Comparison of ENCODE assay signal across 12 cellular contexts in the genomic region with DNA sequence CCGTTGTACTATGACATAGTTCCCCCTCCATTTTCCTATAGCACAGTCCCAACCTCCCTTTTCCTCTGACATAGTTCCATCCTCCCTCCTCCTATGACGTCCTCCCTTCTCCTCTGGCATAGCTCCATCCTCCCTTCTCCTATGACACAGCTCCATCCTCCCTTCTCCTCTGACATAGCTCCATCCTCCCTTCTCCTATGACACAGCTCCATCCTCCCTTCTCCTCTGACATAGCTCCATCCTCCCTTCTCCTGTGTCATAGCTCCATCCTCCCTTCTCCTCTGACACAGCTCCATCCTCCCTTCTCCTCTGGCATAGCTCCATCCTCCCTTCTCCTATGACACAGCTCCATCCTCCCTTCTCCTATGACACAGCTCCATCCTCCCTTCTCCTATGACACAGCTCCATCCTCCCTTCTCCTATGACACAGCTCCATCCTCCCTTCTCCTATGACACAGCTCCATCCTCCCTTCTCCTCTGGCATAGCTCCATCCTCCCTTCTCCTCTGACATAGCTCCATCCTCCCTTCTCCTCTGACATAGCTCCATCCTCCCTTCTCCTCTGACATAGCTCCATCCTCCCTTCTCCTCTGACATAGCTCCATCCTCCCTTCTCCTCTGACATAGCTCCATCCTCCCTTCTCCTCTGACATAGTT. TPM values are rescaled to one million over a fixed set of nuclear protein-coding genes. Genes with fewer than 3 reads are reported as not detected.
DNase-seq lines count a peak whose midpoint lies in the region; ATAC-seq, FAIRE-seq and TF ChIP-seq lines count a peak whose summit lies in the region.
"Not testable (repeated sequence)": the region's sequence is repeated elsewhere in the genome, so short reads cannot be mapped to it uniquely, and the experiment has no call there.
"Had no signal": no experiment of that assay in that cellular context is flagged by ENCODE, and none has a peak within 500 bp of the region (broad histone marks: within the 10 kb centered on the region; RNA-seq: fewer than 3 reads in every experiment).

No MANE protein-coding gene starts in this region.

- not testable (repeated sequence) for H3K27me3 ChIP-seq in CD4-positive, CD25-positive, alpha-beta regulatory T cell (ENCODE audit: control insufficient read depth, insufficient read depth, low read length)

- FAIRE-seq in HTR-8/SVneo (lab: Jason Lieb, UNC), result peak; percentile 4

- H3K9me3 ChIP-seq in CD4-positive, CD25-positive, alpha-beta regulatory T cell (ENCODE audit: control insufficient read depth in 2 of 2, low read length in 2 of 2), result peaks cover 10 to 18% of the 10 kb centered on the region in 2 experiments
- not testable (repeated sequence) for H3K9me3 ChIP-seq in T-helper 17 cell (ENCODE audit: control insufficient read depth, low read length, poor library complexity, severe bottlenecking)

- peaks cover 13% of the 10 kb centered on the region for H3K4me1 ChIP-seq in CD4-positive, CD25-positive, alpha-beta regulatory T cell (ENCODE audit: control insufficient read depth, insufficient read depth, low read length, poor library complexity, severe bottlenecking)

- H3K27ac Mint-ChIP-seq in CD4-positive, CD25-positive, alpha-beta regulatory T cell, result peak overlapping the region in 2 of 3 donors; percentile 51 to 63
- peak overlapping the region; percentile 69 for H3K27ac Mint-ChIP-seq in T-helper 17 cell
- peak overlapping the region; percentile 48 for H3K27ac Mint-ChIP-seq in stimulated activated effector memory CD8-positive, alpha-beta T cell treated with anti-CD3 and anti-CD28 coated beads, Interleukin-12 subunit alpha, Interleukin-12 subunit beta, amount 100 ng/mL, for 72 hours

- H3K9me3 Mint-ChIP-seq in CD4-positive, CD25-positive, alpha-beta regulatory T cell, result peaks cover 0 to 15% (median 6%) of the 10 kb centered on the region in 7 donors
- H3K9me3 Mint-ChIP-seq in stimulated activated effector memory CD8-positive, alpha-beta T cell treated with anti-CD3 and anti-CD28 coated beads, Interleukin-12 subunit alpha, Interleukin-12 subunit beta, amount 100 ng/mL, for 72 hours, result not testable (repeated sequence)

- H3K27me3 Mint-ChIP-seq in CD4-positive, CD25-positive, alpha-beta regulatory T cell; T-helper 17 cell: not testable (repeated sequence)

- DNase-seq in CD4-positive, CD25-positive, alpha-beta regulatory T cell; HTR-8/SVneo (ENCODE audit: insufficient read length, low spot score); T-helper 17 cell; stimulated activated effector memory CD8-positive, alpha-beta T cell treated with anti-CD3 and anti-CD28 coated beads, Interleukin-12 subunit alpha, Interleukin-12 subunit beta, amount 100 ng/mL, for 72 hours (ENCODE audit: low spot score in 2 of 2): not testable (repeated sequence)
- peak; percentile 56 for DNase-seq in amniotic epithelial cell (ENCODE audit: low read depth)
- peak; percentile 56 for DNase-seq in fibroblast of mammary gland (ENCODE audit: low read depth)

- ATAC-seq in CD4-positive, CD25-positive, alpha-beta regulatory T cell (ENCODE audit: low read depth in 2 of 2); T-helper 17 cell; stimulated activated effector memory CD8-positive, alpha-beta T cell treated with anti-CD3 and anti-CD28 coated beads, Interleukin-12 subunit alpha, Interleukin-12 subunit beta, amount 100 ng/mL, for 72 hours: not testable (repeated sequence)

- peaks cover 40% of the 10 kb centered on the region for H3K36me3 ChIP-seq in CD4-positive, CD25-positive, alpha-beta regulatory T cell (ENCODE audit: control insufficient read depth, insufficient read depth, low read length)

- peaks cover 0 to 39% (median 22%) of the 10 kb centered on the region in 4 donors for H3K4me1 Mint-ChIP-seq in CD4-positive, CD25-positive, alpha-beta regulatory T cell
- H3K4me1 Mint-ChIP-seq in T-helper 17 cell, result peaks cover 18% of the 10 kb centered on the region
- H3K4me1 Mint-ChIP-seq in stimulated activated effector memory CD8-positive, alpha-beta T cell treated with anti-CD3 and anti-CD28 coated beads, Interleukin-12 subunit alpha, Interleukin-12 subunit beta, amount 100 ng/mL, for 72 hours, result peaks cover 26% of the 10 kb centered on the region

- TF ChIP-seq CTCF in fibroblast of mammary gland (conservative IDR thresholded peaks at IDR 0.05; ENCODE audit: control insufficient read depth, insufficient read depth, low read depth, low read length), result not testable (repeated sequence)

- not testable (repeated sequence) for H3K27ac ChIP-seq in CD4-positive, CD25-positive, alpha-beta regulatory T cell (ENCODE audit: insufficient read depth, low read length, poor library complexity, severe bottlenecking)

- H3K4me3 Mint-ChIP-seq in CD4-positive, CD25-positive, alpha-beta regulatory T cell, result peak overlapping the region in 1 of 4 donors; percentile 32
- not testable (repeated sequence) for H3K4me3 Mint-ChIP-seq in T-helper 17 cell; stimulated activated effector memory CD8-positive, alpha-beta T cell treated with anti-CD3 and anti-CD28 coated beads, Interleukin-12 subunit alpha, Interleukin-12 subunit beta, amount 100 ng/mL, for 72 hours

- H3K4me3 ChIP-seq in CD4-positive, CD25-positive, alpha-beta regulatory T cell (ENCODE audit: low read depth, low read length); fibroblast of mammary gland (ENCODE audit: control insufficient read depth, low read depth, low read length): not testable (repeated sequence)

- H3K36me3 Mint-ChIP-seq in CD4-positive, CD25-positive, alpha-beta regulatory T cell, result peaks cover 24% of the 10 kb centered on the region
- H3K36me3 Mint-ChIP-seq in T-helper 17 cell (ENCODE audit: low read depth), result not testable (repeated sequence)
- peaks cover 89% of the 10 kb centered on the region for H3K36me3 Mint-ChIP-seq in stimulated activated effector memory CD8-positive, alpha-beta T cell treated with anti-CD3 and anti-CD28 coated beads, Interleukin-12 subunit alpha, Interleukin-12 subunit beta, amount 100 ng/mL, for 72 hours

RNA-seq across cellular contexts. Expression of gene LIME1, which starts 13.4 kb away (rescaled TPM):
- total RNA-seq in CD4-positive, CD25-positive, alpha-beta regulatory T cell, result 237 TPM
- 100 to 1,000 TPM; 338 to 547 (median 430) TPM for polyA plus RNA-seq in CD4-positive, CD25-positive, alpha-beta regulatory T cell
- total RNA-seq in T-helper 17 cell, result 100 to 1,000 TPM; 156 to 179 TPM

RNA-seq across cellular contexts. Expression of gene ZGPAT, which starts 15.3 kb away (rescaled TPM):
- total RNA-seq in CD4-positive, CD25-positive, alpha-beta regulatory T cell, result 51.5 TPM
- 10 to 100 TPM; 34.0 to 43.2 (median 40.3) TPM for polyA plus RNA-seq in CD4-positive, CD25-positive, alpha-beta regulatory T cell
- total RNA-seq in T-helper 17 cell, result 10 to 100 TPM; 35.0 to 39.8 TPM

RNA-seq across cellular contexts. Expression of gene ARFRP1, which starts 15.3 kb away (rescaled TPM):
- 51.6 TPM for total RNA-seq in CD4-positive, CD25-positive, alpha-beta regulatory T cell
- polyA plus RNA-seq in CD4-positive, CD25-positive, alpha-beta regulatory T cell, result 10 to 100 TPM; 56.6 to 65.7 (median 63.1) TPM
- total RNA-seq in T-helper 17 cell, result 10 to 100 TPM; 44.0 to 53.2 TPM

RNA-seq across cellular contexts. Expression of gene SLC2A4RG, which starts 16.5 kb away (rescaled TPM):
- 110 TPM for total RNA-seq in CD4-positive, CD25-positive, alpha-beta regulatory T cell
- 1 to 10 TPM; 2.9 to 7.7 (median 4.5) TPM for polyA plus RNA-seq in CD4-positive, CD25-positive, alpha-beta regulatory T cell
- 100 to 1,000 TPM in 1 of 2 donors, 10 to 100 TPM in 1; 98.1 to 103 TPM for total RNA-seq in T-helper 17 cell

RNA-seq across cellular contexts. Expression of gene TNFRSF6B, which starts 26.6 kb away (rescaled TPM):
- total RNA-seq in CD4-positive, CD25-positive, alpha-beta regulatory T cell, result not detected
- not detected for polyA plus RNA-seq in CD4-positive, CD25-positive, alpha-beta regulatory T cell
- total RNA-seq in T-helper 17 cell, result not detected
- total RNA-seq: B cell; Calu3; CD8-positive, alpha-beta memory T cell; G401; H9 had no signal
- polyA plus RNA-seq: GM23338 had no signal
